Comparison of ENCODE assay signal across 7 cellular contexts in the genomic region with DNA sequence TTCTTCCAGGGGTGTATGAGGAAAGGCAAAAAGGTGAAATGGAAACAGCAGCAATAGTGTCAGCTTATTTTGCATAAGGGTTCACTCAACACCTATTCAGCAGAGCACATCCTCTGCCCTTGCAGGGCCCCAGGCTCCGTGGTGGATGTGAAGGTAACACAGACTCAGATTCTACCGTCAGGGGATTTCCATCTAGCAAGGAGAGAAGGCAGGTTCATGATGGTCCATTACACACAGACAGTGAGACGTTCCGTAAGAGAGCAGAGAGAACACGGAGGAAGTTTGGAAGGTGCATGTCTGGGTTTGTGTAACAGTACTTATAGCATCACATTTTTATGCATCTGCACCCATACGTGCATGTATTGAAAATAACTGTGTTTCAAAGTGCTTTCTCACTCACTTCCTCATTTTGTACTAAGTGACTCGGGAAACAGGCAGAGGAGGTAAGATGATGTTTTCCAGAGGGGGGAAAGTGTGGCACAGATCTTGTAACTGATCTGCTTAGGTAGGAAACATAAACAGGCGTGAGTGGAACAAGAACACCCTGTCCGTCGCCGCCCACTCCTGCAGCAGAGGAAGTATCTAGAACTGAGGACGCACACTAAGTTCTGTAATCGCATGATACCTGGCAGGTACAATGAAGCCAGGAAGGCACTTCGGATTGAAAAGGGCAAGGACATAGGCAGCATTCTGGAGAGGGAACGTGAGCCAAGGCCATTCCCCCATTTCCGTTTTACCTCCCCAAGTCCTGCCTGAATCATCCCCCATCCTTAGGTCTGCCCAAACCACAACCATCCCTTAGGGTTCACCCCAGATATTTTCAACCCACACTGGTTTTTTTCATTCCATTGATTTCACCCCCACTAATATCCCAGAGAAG. TPM values are rescaled to one million over a fixed set of nuclear protein-coding genes. Genes with fewer than 3 reads are reported as not detected.
DNase-seq lines count a peak whose midpoint lies in the region; ATAC-seq and TF ChIP-seq lines count a peak whose summit lies in the region.

No MANE protein-coding gene starts in this region.

- TF ChIP-seq CTCF in GM13976 (IDR thresholded peaks at IDR 0.05; ENCODE audit: borderline replicate concordance, control extremely low read depth, extremely low read depth, insufficient read depth, missing control alignments) (no peak), brain microvascular endothelial cell (IDR thresholded peaks at IDR 0.05; ENCODE audit: low read depth, low read length, missing control alignments) (no peak)

- peak overlapping the region; percentile 70 for H3K4me3 ChIP-seq in brain microvascular endothelial cell (ENCODE audit: low read depth, low read length)
- H3K4me3 ChIP-seq in mesodermal cell (ENCODE audit: extremely low read depth, insufficient read depth, low read length, poor library complexity, severe bottlenecking): peak overlapping the region; percentile 64

- H3K4me1 ChIP-seq in mesodermal cell (ENCODE audit: control insufficient read depth, insufficient read depth, low read length, poor library complexity, severe bottlenecking): peaks cover 4% of the 10 kb centered on the region

- 92 to 95% methylated on average over 8 to 11 of the region's 16 CpGs for WGBS in mesodermal cell (ENCODE audit: insufficient coverage in 2 of 2), 2 experiments

- no peak overlapping the region for H3K27ac ChIP-seq in brain microvascular endothelial cell
- H3K27ac ChIP-seq in mesodermal cell (ENCODE audit: low read depth, low read length, severe bottlenecking): peak overlapping the region; percentile 84

- in situ Hi-C loops in GM13976 (cut with MboI; ENCODE audit: low sequenced_read_pairs, unreplicated experiment) (no loop called here), brain microvascular endothelial cell (cut with HindIII; ENCODE audit: low pct_ligation_motif_present, low sequenced_read_pairs) (no loop called here)

- DNase-seq in GM13976 (ENCODE audit: low spot score) (peak; percentile 66), brain microvascular endothelial cell (no peak), activated gamma-delta T cell (lab: John Stamatoyannopoulos, UW) (no peak), GF-D8 (lab: John Stamatoyannopoulos, UW) (no peak)

- H3K9me3 ChIP-seq in mesodermal cell (ENCODE audit: control insufficient read depth, low read length): no peaks in the 10 kb centered on the region

- ATAC-seq in GM21360 (IDR thresholded peaks at IDR 0.05; ENCODE audit: unreplicated experiment) (peak; percentile 75), HG03521 (IDR thresholded peaks at IDR 0.05; ENCODE audit: unreplicated experiment) (peak; percentile 70)

- no peaks in the 10 kb centered on the region for H3K27me3 ChIP-seq in brain microvascular endothelial cell (replicated peaks)

- H3K36me3 ChIP-seq in brain microvascular endothelial cell (replicated peaks) (no peaks in the 10 kb centered on the region), mesodermal cell (ENCODE audit: control insufficient read depth, insufficient read depth, low read length) (no peaks in the 10 kb centered on the region)

RNA-seq across cellular contexts. Expression of a gene that starts 1.0 kb away (rescaled TPM):
- polyA plus RNA-seq in mesodermal cell (2013, experiment 1 of 2): 0.44 TPM
- polyA plus RNA-seq in mesodermal cell (2013, experiment 2 of 2): 0.81 TPM
